ENCODE assay signal across 10 cellular contexts in the genomic region with DNA sequence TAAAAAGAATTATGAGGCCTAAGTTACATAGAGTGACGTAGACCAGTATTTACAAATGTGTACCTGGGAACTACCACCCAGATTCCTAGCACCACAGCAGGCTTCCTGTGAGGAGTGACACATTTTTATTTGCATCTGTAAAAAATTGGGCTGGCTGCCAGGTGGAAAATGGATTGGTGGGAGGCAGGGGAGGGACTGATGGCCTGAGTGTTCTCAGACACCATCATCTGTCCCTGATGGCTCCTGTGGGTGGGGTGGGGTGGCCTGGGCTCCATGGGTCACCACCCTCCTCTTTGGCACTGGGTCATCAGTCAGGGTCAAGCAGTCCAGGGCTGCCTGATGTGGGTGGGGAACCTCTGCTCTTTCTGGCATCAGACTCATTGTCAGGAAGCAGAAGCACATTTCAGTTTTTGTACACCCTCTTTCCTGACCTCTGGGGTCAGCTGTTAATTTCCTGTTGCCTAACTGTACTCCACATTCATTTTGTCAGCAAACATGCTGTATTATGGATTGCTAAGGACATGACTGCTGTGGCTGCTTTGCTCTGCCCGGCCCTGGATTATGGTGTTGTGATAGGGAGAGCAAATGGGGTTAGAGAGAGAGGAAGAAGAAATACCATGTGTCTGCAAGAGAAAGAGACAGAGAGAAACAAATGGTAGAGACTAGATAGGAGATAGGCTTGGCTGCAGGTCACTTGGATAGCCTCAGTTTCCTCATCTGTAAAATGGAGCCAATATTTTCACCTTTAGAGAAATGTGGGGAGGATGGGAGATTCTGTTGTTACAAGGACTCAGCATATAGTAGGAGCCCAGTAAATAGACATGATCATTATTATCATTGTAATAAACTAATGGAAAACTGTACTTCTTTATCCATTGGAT. TPM values are rescaled to one million over a fixed set of nuclear protein-coding genes. Genes with fewer than 3 reads are reported as not detected.
A peak's percentile ranks its signal among the peaks of the same experiment; 100 is the strongest.
DNase-seq lines count a peak whose midpoint lies in the region; ATAC-seq and TF ChIP-seq lines count a peak whose summit lies in the region.
"Had no signal": no experiment of that assay in that cellular context is flagged by ENCODE, and none has a peak within 500 bp of the region (broad histone marks: within the 10 kb centered on the region; RNA-seq: fewer than 3 reads in every experiment).

No MANE protein-coding gene starts in this region.

- DNase-seq in CD1c-positive myeloid dendritic cell (ENCODE audit: extremely low spot score) (peak; percentile 81), NCI-H2171 treated with DMSO at 0.1 percent for 48 hours (lab: John Stamatoyannopoulos, UW) (peak; percentile 75), dermis blood vessel endothelial cell (peak; percentile 86), mucosa of descending colon (peak; percentile 80 to 90 (median 82)), NCI-H1694 (lab: John Stamatoyannopoulos, UW) (no peak)
- no peak for DNase-seq in activated CD4-positive, alpha-beta T cell treated with anti-CD3 and anti-CD28 coated beads for 1 hour
- DNase-seq: GF-D8 had no signal

- H3K9me3 ChIP-seq in mucosa of descending colon: no peaks in the 10 kb centered on the region

- H3K4me3 ChIP-seq in mucosa of descending colon: no peak overlapping the region

- peaks cover 38% of the 10 kb centered on the region for H3K4me1 ChIP-seq in mucosa of descending colon (ENCODE audit: low read depth)

- intact Hi-C loops in mucosa of descending colon (cut with DNase I, micrococcal nuclease): no loop called here

- H3K36me3 ChIP-seq in mucosa of descending colon (ENCODE audit: low read depth): no peaks in the 10 kb centered on the region

- no peak for TF ChIP-seq CTCF in mucosa of descending colon (IDR thresholded peaks at IDR 0.05)

- peak; percentile 83 for ATAC-seq in mucosa of descending colon
- ATAC-seq in GM18861 (IDR thresholded peaks at IDR 0.05; ENCODE audit: unreplicated experiment): no peak
- no peak for ATAC-seq in GM18858 (IDR thresholded peaks at IDR 0.05; ENCODE audit: unreplicated experiment)

RNA-seq across cellular contexts. Expression of a gene that starts 11.6 kb away (rescaled TPM):
- total RNA-seq in dermis blood vessel endothelial cell (not detected in 2 replicates), mucosa of descending colon (100 to 1,000 TPM in 1 of 3 donors, 10 to 100 TPM in 2; 19.0 to 127 (median 44.2) TPM)
- total RNA-seq: T-helper 1 cell treated with Interleukin-12 subunit alpha and Interleukin-12 subunit beta and Interleukin-4 antibody, amounts not matched to agents 30 ng/mL and 1 ng/mL, for 36 hours had no signal

RNA-seq across cellular contexts. Expression of a gene that starts 12.5 kb away (rescaled TPM):
- total RNA-seq in dermis blood vessel endothelial cell: 0.51 and 0.70 TPM in 2 replicates
- total RNA-seq in mucosa of descending colon: 10 to 100 TPM in 1 of 3 donors, 1 to 10 TPM in 2; 2.4 to 13.4 (median 3.4) TPM

RNA-seq across cellular contexts. Expression of a gene that starts 20.2 kb away (rescaled TPM):
- total RNA-seq in dermis blood vessel endothelial cell (19.4 and 22.8 TPM in 2 replicates), mucosa of descending colon (10 to 100 TPM; 36.9 to 48.6 (median 47.5) TPM)

RNA-seq across cellular contexts. Expression of a gene that starts 36.0 kb away (rescaled TPM):
- total RNA-seq in dermis blood vessel endothelial cell: 11.5 and 12.6 TPM in 2 replicates
- 10 to 100 TPM in 2 of 3 donors, 1 to 10 TPM in 1; 5.1 to 11.8 (median 10.7) TPM for total RNA-seq in mucosa of descending colon

Comparison
In these comparisons a context has a peak if more than half of its experiments do, and no peak if none do; other contexts are left out.
1. DNase-seq: peak in CD1c-positive myeloid dendritic cell (single experiment), NCI-H2171 treated with DMSO at 0.1 percent for 48 hours (single experiment), dermis blood vessel endothelial cell (single experiment) and mucosa of descending colon (3 of 3); none in activated CD4-positive, alpha-beta T cell treated with anti-CD3 and anti-CD28 coated beads for 1 hour (single experiment) and NCI-H1694 (single experiment).
2. RNA of a gene that starts 11.6 kb away (total RNA-seq): 19.0 to 127 TPM in mucosa of descending colon; not detected in dermis blood vessel endothelial cell; every median in the first group is over 10 times any median in the second.